In the genomic region with DNA sequence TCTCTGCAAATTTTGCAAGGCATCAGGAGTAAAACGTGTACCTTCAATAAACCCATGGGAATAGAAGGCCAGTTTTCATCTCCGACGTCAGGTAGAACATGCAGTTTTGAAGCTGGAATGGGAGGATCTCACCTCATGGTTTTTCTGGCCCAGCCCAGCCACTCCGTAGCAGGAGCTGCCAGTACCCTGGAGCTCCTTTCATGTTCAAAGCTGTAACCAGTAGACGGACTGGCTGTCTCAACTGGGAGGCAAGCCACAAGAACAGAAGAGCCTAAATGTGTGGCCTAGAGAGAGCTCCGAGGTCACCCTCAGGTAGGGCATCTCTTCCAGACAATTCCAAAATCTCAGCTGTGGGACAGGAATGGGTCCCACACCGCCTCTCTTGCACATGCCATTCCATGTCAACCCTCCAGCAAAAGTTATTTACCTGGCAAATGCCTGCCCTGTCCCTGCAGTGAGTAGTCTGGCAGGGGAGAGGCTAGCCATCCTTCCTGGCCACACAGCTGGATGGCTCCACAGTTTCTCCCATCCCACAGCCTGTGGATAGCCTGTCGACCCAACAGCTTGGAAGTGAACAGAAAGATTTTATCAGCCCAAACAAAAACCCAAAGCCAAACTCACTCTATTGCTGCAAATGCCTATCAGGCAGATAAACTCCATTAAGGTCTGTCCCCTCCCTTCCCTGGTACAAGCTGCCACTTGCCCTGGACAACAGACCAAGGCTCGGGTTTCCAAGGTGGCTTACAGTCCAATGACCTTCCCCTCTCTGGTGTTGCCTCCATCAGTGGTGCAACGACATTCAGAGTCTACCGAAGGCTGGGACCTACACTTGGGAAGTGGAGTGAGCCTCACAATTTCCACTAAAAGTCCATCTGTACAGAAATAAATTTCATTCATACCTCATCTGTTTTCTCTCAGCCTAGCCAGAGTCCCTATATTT, we compare ENCODE assay signal across 12 cellular contexts. TPM values are rescaled to one million over a fixed set of nuclear protein-coding genes. Genes with fewer than 3 reads are reported as not detected.
DNase-seq lines count a peak whose midpoint lies in the region; TF ChIP-seq lines count a peak whose summit lies in the region.
"Had no signal": no experiment of that assay in that cellular context is flagged by ENCODE, and none has a peak within 500 bp of the region (broad histone marks: within the 10 kb centered on the region; RNA-seq: fewer than 3 reads in every experiment).

No MANE protein-coding gene starts in this region.

- H3K27ac ChIP-seq in OCI-LY1 (ENCODE audit: low read depth, low read length, poor library complexity, severe bottlenecking) (peak overlapping the region; percentile 80), epithelial cell of prostate (peak overlapping the region; percentile 41), smooth muscle cell (ENCODE audit: low read depth) (peak overlapping the region; percentile 18)
- H3K27ac ChIP-seq: 22Rv1, ascending aorta, left ventricle myocardium inferior had no signal

- H3K9me2 ChIP-seq in OCI-LY1 (ENCODE audit: low read depth, low read length): no peaks in the 10 kb centered on the region

- DNase-seq in DMS153 (lab: John Stamatoyannopoulos, UW) (peak; percentile 57), DMS153 treated with DMSO at 0.1 percent for 48 hours (lab: John Stamatoyannopoulos, UW; ENCODE audit: unreplicated experiment) (no peak), epithelial cell of prostate (ENCODE audit: low read depth, low spot score) (no peak), smooth muscle cell (lab: John Stamatoyannopoulos, UW; ENCODE audit: unreplicated experiment) (no peak), NCI-H2081 treated with DMSO at 0.1 percent for 48 hours (lab: John Stamatoyannopoulos, UW) (no peak)
- no peak for DNase-seq in activated CD4-positive, alpha-beta T cell treated with anti-CD3 and anti-CD28 coated beads for 4 hours
- no peak for DNase-seq in effector CD4-positive, alpha-beta T cell
- DNase-seq: left ventricle myocardium inferior, right cardiac atrium had no signal

- H3K4me1 ChIP-seq in OCI-LY1 (ENCODE audit: insufficient read depth, low read length, severe bottlenecking): peaks cover 38% of the 10 kb centered on the region
- H3K4me1 ChIP-seq in smooth muscle cell (ENCODE audit: low read depth): peaks cover 12% of the 10 kb centered on the region

- H3F3A ChIP-seq in OCI-LY1 (ENCODE audit: insufficient read depth, low read length): no peaks in the 10 kb centered on the region
- no peaks in the 10 kb centered on the region for H3F3A ChIP-seq in smooth muscle cell (ENCODE audit: low read depth)

- H3K27me3 ChIP-seq in OCI-LY1 (ENCODE audit: insufficient read depth, low read length): no peaks in the 10 kb centered on the region
- no peaks in the 10 kb centered on the region for H3K27me3 ChIP-seq in smooth muscle cell (ENCODE audit: low read depth)
- H3K27me3 ChIP-seq: ascending aorta had no signal

- H3K36me3 ChIP-seq in OCI-LY1 (ENCODE audit: insufficient read depth, low read length) (no peaks in the 10 kb centered on the region), smooth muscle cell (ENCODE audit: low read depth) (no peaks in the 10 kb centered on the region)
- H3K36me3 ChIP-seq: ascending aorta, left ventricle myocardium inferior had no signal

- H4K20me1 ChIP-seq in OCI-LY1 (ENCODE audit: insufficient read depth, low read length): no peaks in the 10 kb centered on the region
- no peaks in the 10 kb centered on the region for H4K20me1 ChIP-seq in smooth muscle cell (ENCODE audit: low read depth)

- TF ChIP-seq CTCF in OCI-LY1 (IDR thresholded peaks at IDR 0.05; ENCODE audit: low read length) (no peak), smooth muscle cell (IDR thresholded peaks at IDR 0.05; ENCODE audit: borderline replicate concordance, insufficient read depth, poor library complexity, severe bottlenecking) (no peak)

- 79% methylated on average over 11 of the region's 11 CpGs for whole genome bisulfite sequencing in smooth muscle cell (ENCODE audit: low lambda C conversion rate)

- H3K4me3 ChIP-seq in OCI-LY1 (ENCODE audit: low read depth, low read length, poor library complexity, severe bottlenecking): no peak overlapping the region
- H3K4me3 ChIP-seq in smooth muscle cell: no peak overlapping the region
- H3K4me3 ChIP-seq: ascending aorta, left ventricle myocardium inferior had no signal

- H2AFZ ChIP-seq in OCI-LY1 (ENCODE audit: low read length): no peak overlapping the region
- no peak overlapping the region for H2AFZ ChIP-seq in smooth muscle cell (ENCODE audit: low read depth)

- H3K9ac ChIP-seq in OCI-LY1 (ENCODE audit: low read length) (no peak overlapping the region), smooth muscle cell (ENCODE audit: low read depth) (no peak overlapping the region)

- H3K9me3 ChIP-seq in OCI-LY1 (ENCODE audit: low read length) (no peaks in the 10 kb centered on the region), smooth muscle cell (replicated peaks; ENCODE audit: low read depth) (no peaks in the 10 kb centered on the region)
- H3K9me3 ChIP-seq: ascending aorta, left ventricle myocardium inferior had no signal

- H3K79me2 ChIP-seq in OCI-LY1 (ENCODE audit: insufficient read depth, low read length) (no peaks in the 10 kb centered on the region), smooth muscle cell (ENCODE audit: low read depth) (no peaks in the 10 kb centered on the region)

- H3K4me2 ChIP-seq in OCI-LY1 (ENCODE audit: low read length) (peak overlapping the region; percentile 12; the same call in 1 of the 2 replicates), smooth muscle cell (no peak overlapping the region)

RNA-seq across cellular contexts. Expression of gene CRACDL, which starts 27.8 kb away (rescaled TPM):
- 0.04 and 0.72 TPM in 2 replicates for total RNA-seq in smooth muscle cell
- polyA plus RNA-seq in smooth muscle cell: 0.39 and 2.2 TPM in 2 replicates

Comparison
In these comparisons a context has a peak if more than half of its experiments do, and no peak if none do; other contexts are left out.
1. H3K27ac ChIP-seq: peak in every context shown above with its lines; median percentile 80 in OCI-LY1; 41 in epithelial cell of prostate; 18 in smooth muscle cell.